ENCODE assay signal across 8 cellular contexts in genomic region chr16:85168732-85169256, GRCh38. TPM values are rescaled to one million over a fixed set of nuclear protein-coding genes. Genes with fewer than 3 reads are reported as not detected.
DNase-seq lines count a peak whose midpoint lies in the region; ATAC-seq and TF ChIP-seq lines count a peak whose summit lies in the region.

No MANE protein-coding gene starts in this region.

- no peaks in the 10 kb centered on the region for H3K9me3 Mint-ChIP-seq in activated naive CD8-positive, alpha-beta T cell treated with anti-CD3 and anti-CD28 coated beads for 36 hours

- no peak for TF ChIP-seq POLR2A in testis (IDR thresholded peaks at IDR 0.05)

- no peak for ATAC-seq in HG02678 (IDR thresholded peaks at IDR 0.05; ENCODE audit: unreplicated experiment)

- H3K4me3 Mint-ChIP-seq in activated naive CD8-positive, alpha-beta T cell treated with anti-CD3 and anti-CD28 coated beads for 36 hours, result peak overlapping the region; percentile 67

- intact Hi-C loops in testis (cut with DNase I; ENCODE audit: low total_unique reads), result no loop called here

- H3K4me3 ChIP-seq in iPS-20b (ENCODE audit: low read length) (peak overlapping the region; percentile 63; the same call in 1 of the 2 replicates), testis (peak overlapping the region in 1 of 2 donors; percentile 39)

- no peak for TF ChIP-seq CTCF in testis (IDR thresholded peaks at IDR 0.05)

- H3K4me1 ChIP-seq in iPS-20b (ENCODE audit: insufficient read depth, low read length) (peaks cover 23% of the 10 kb centered on the region), testis (peaks cover 46% of the 10 kb centered on the region)

- no peak overlapping the region for H3K27ac Mint-ChIP-seq in activated naive CD8-positive, alpha-beta T cell treated with anti-CD3 and anti-CD28 coated beads for 36 hours

- peaks cover 4% of the 10 kb centered on the region for H3K4me1 Mint-ChIP-seq in activated naive CD8-positive, alpha-beta T cell treated with anti-CD3 and anti-CD28 coated beads for 36 hours

- H3K27me3 ChIP-seq in iPS-20b (ENCODE audit: insufficient read depth, low read length), result peaks cover 48% of the 10 kb centered on the region
- no peaks in the 10 kb centered on the region for H3K27me3 ChIP-seq in testis

- no peaks in the 10 kb centered on the region for H3K36me3 ChIP-seq in iPS-20b (ENCODE audit: insufficient read depth, low read depth, low read length)
- H3K36me3 ChIP-seq in testis (ENCODE audit: low read depth, missing control alignments), result no peaks in the 10 kb centered on the region

- H3K9ac ChIP-seq in iPS-20b (ENCODE audit: low read depth, low read length), result peak overlapping the region; percentile 51; the same call in 1 of the 2 replicates

- H3K27me3 Mint-ChIP-seq in activated naive CD8-positive, alpha-beta T cell treated with anti-CD3 and anti-CD28 coated beads for 36 hours, result peaks cover 53% of the 10 kb centered on the region

- 23% methylated on average over 17 of the region's 54 CpGs; no CpG with 5 or more reads in 1 of the 2 donors for WGBS in testis, 2 donors

- no peak overlapping the region for H3K27ac ChIP-seq in iPS-20b (ENCODE audit: low read length)
- H3K27ac ChIP-seq in testis, result no peak overlapping the region

- H3K9me3 ChIP-seq in iPS-20b (ENCODE audit: insufficient read depth, low read depth, low read length) (no peaks in the 10 kb centered on the region), testis (no peaks in the 10 kb centered on the region)

- DNase-seq in stimulated activated CD4-positive, alpha-beta T cell treated with anti-CD3 and anti-CD28 coated beads, Interleukin-12 subunit alpha, Interleukin-12 subunit beta, amount 100 ng/mL, for 4 hours, result peak; percentile 18
- DNase-seq in stimulated activated CD4-positive, alpha-beta T cell treated with anti-CD3 and anti-CD28 coated beads, Interleukin-1b, Interleukin-23, amount 100 ng/mL, for 48 hours, result no peak
- DNase-seq in activated naive CD8-positive, alpha-beta T cell treated with anti-CD3 and anti-CD28 coated beads for 36 hours, result no peak
- DNase-seq in testis (peak; percentile 81), cerebellar nuclear complex (lab: John Stamatoyannopoulos, UW) (no peak)
- DNase-seq in stimulated activated naive CD4-positive, alpha-beta T cell (lab: John Stamatoyannopoulos, UW), result no peak

- no peaks in the 10 kb centered on the region for H3K36me3 Mint-ChIP-seq in activated naive CD8-positive, alpha-beta T cell treated with anti-CD3 and anti-CD28 coated beads for 36 hours

RNA-seq across cellular contexts. Expression of gene CIBAR2, which starts 56.5 kb away (rescaled TPM):
- total RNA-seq in activated naive CD8-positive, alpha-beta T cell treated with anti-CD3 and anti-CD28 coated beads for 36 hours, result not detected
- total RNA-seq in testis, result under 1 TPM in 1 of 2 donors, not detected in 1; 0.24 TPM
- 1.6 TPM for polyA plus RNA-seq in testis (ENCODE audit: insufficient read depth, low read depth, low replicate concordance)

Comparison
In these comparisons a context has a peak if more than half of its experiments do, and no peak if none do; other contexts are left out.
1. DNase-seq: peak in stimulated activated CD4-positive, alpha-beta T cell treated with anti-CD3 and anti-CD28 coated beads, Interleukin-12 subunit alpha, Interleukin-12 subunit beta, amount 100 ng/mL, for 4 hours (single experiment) and testis (single experiment); none in stimulated activated CD4-positive, alpha-beta T cell treated with anti-CD3 and anti-CD28 coated beads, Interleukin-1b, Interleukin-23, amount 100 ng/mL, for 48 hours (single experiment), activated naive CD8-positive, alpha-beta T cell treated with anti-CD3 and anti-CD28 coated beads for 36 hours (single experiment), cerebellar nuclear complex (0 of 2) and stimulated activated naive CD4-positive, alpha-beta T cell (0 of 6).